21 cellular contexts compared by ENCODE assay signal in the genomic region with DNA sequence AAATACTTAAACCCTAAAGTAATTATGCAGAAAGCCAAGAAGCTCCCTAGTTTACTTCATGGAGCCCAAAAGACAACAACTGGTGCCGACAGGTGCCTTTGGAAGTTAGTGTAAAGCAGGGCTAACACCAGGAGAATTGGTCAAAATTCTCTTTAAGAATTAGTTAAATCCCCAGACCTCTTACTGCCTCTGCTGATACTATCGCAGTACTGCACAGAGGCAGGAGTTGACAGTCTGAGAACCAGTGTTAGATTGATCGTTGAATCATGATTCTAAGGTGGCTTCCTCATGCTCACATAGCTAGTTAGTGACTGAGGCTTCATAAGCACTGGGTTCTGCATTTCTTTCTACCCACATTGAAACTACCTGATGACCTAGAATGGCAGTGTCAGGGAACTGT. TPM values are rescaled to one million over a fixed set of nuclear protein-coding genes. Genes with fewer than 3 reads are reported as not detected.
DNase-seq lines count a peak whose midpoint lies in the region; ATAC-seq and TF ChIP-seq lines count a peak whose summit lies in the region.
"Had no signal": no experiment of that assay in that cellular context is flagged by ENCODE, and none has a peak within 500 bp of the region (broad histone marks: within the 10 kb centered on the region; RNA-seq: fewer than 3 reads in every experiment).

No MANE protein-coding gene starts in this region.

- BruUV-seq in HCT116 (replicated peaks; lab: Mats Ljungman, UMichigan), result no TSS peak

- H3K27ac ChIP-seq in HCT116 (ENCODE audit: low read depth, low read length) (no peak overlapping the region), neural progenitor cell (no peak overlapping the region)
- H3K27ac ChIP-seq: ascending aorta, KMS-11, psoas muscle, tibial artery had no signal

- H3K9me3 Mint-ChIP-seq in neural progenitor cell, result peaks cover 16% of the 10 kb centered on the region

- no peaks in the 10 kb centered on the region for H3K4me1 ChIP-seq in HCT116 (ENCODE audit: control insufficient read depth in 1 of 2, insufficient read depth in 2 of 2, low read length in 2 of 2)
- peaks cover 39% of the 10 kb centered on the region for H3K4me1 ChIP-seq in neural progenitor cell
- H3K4me1 ChIP-seq: ascending aorta, psoas muscle, tibial artery had no signal

- peaks cover 8% of the 10 kb centered on the region for H3K36me3 Mint-ChIP-seq in neural progenitor cell
- H3K36me3 Mint-ChIP-seq: immature natural killer cell, natural killer cell had no signal

- no peak overlapping the region for H3K27ac Mint-ChIP-seq in neural progenitor cell
- H3K27ac Mint-ChIP-seq: HFFc6, immature natural killer cell, natural killer cell had no signal

- H3K36me3 ChIP-seq in HCT116 (ENCODE audit: control insufficient read depth in 1 of 2, insufficient read depth in 2 of 2, low read length in 2 of 2) (no peaks in the 10 kb centered on the region), neural progenitor cell (no peaks in the 10 kb centered on the region)
- H3K36me3 ChIP-seq: ascending aorta, tibial artery had no signal

- RAD21 ChIA-PET in HCT116 (lab: Charles Lee; ENCODE audit: low non-redundant PET in 1 of 2, low total read pairs in 2 of 2, uncharacterized antibody in 2 of 2, unreplicated experiment in 2 of 2), result no interaction called here

- TF ChIP-seq POLR2A in HCT116 (IDR thresholded peaks at IDR 0.05; ENCODE audit: borderline replicate concordance, extremely low read depth, insufficient read depth, insufficient read length), result no peak

- CTCF ChIA-PET in HCT116 (lab: Charles Lee), result no interaction called here
- CTCF ChIA-PET in GM10248 (lab: Yijun Ruan, JAX), result no interaction called here

- H3K4me2 ChIP-seq in HCT116 (ENCODE audit: low read length) (no peak overlapping the region), neural progenitor cell (peak overlapping the region; percentile 69)
- H3K4me2 ChIP-seq: KMS-11 had no signal

- no peaks in the 10 kb centered on the region for H3K9me2 ChIP-seq in HCT116 (ENCODE audit: insufficient read depth)

- intact Hi-C loops in HCT116 (cut with micrococcal nuclease), result no loop called here

- DNase-seq in HCT116 (ENCODE audit: low read depth, low spot score) (no peak), NCI-H69 (lab: John Stamatoyannopoulos, UW) (peak; percentile 11), epithelial cell of esophagus (ENCODE audit: low read depth) (no peak), neural progenitor cell (ENCODE audit: low spot score) (peak; percentile 38), NCI-H128 (lab: John Stamatoyannopoulos, UW; ENCODE audit: unreplicated experiment) (no peak), GM10248 (ENCODE audit: extremely low spot score) (no peak)
- no peak for DNase-seq in stimulated activated CD4-positive, alpha-beta T cell treated with anti-CD3 and anti-CD28 coated beads, Interleukin-2, amount 100 ng/mL, for 48 hours
- DNase-seq: activated CD4-positive, alpha-beta T cell treated with anti-CD3 and anti-CD28 coated beads, Interleukin-2, amount 50 U/mL, for 4 hours; activated naive CD4-positive, alpha-beta T cell treated with Interleukin-2 at 50 U/mL for 16 hours; HFFc6; immature natural killer cell; natural killer cell; NCI-H1092; NCI-H2171; psoas muscle; stimulated activated naive CD4-positive, alpha-beta T cell; SW 1271; tibial artery had no signal

- TF ChIP-seq CTCF in HCT116 (IDR thresholded peaks at IDR 0.05 in 2 of 3, conservative IDR thresholded peaks at IDR 0.05 in 1 of 3; ENCODE audit: borderline replicate concordance in 1 of 3, insufficient read depth in 1 of 3, low read depth in 2 of 3, low read length in 2 of 3) (peak in 2 of 3 experiments; percentile 12 to 20; a peak in 1 of 6 replicates), epithelial cell of esophagus (IDR thresholded peaks at IDR 0.05; ENCODE audit: insufficient read depth, low read depth, low read length, missing control alignments) (peak; percentile 15), neural progenitor cell (IDR thresholded peaks at IDR 0.05) (peak; percentile 36), GM10248 (IDR thresholded peaks at IDR 0.05; ENCODE audit: control extremely low read depth, extremely low read depth, low read depth, missing control alignments) (no peak)

- TF ChIP-seq RAD21 in HCT116 (IDR thresholded peaks at IDR 0.05; ENCODE audit: low read depth), result no peak

- H3F3A ChIP-seq in neural progenitor cell (ENCODE audit: low read depth), result peaks cover 34% of the 10 kb centered on the region

- POLR2A ChIA-PET in HCT116 (lab: Charles Lee), result no interaction called here
- POLR2A ChIA-PET in GM10248 (lab: Yijun Ruan, JAX), result no interaction called here

- H3K27me3 ChIP-seq in HCT116 (ENCODE audit: insufficient read depth, low read length), result no peaks in the 10 kb centered on the region
- H3K27me3 ChIP-seq in neural progenitor cell, result no peaks in the 10 kb centered on the region
- H3K27me3 ChIP-seq: ascending aorta, tibial artery had no signal

- H2AFZ ChIP-seq in HCT116 (ENCODE audit: low read depth, low read length, poor library complexity, severe bottlenecking) (no peak overlapping the region), neural progenitor cell (replicated peaks) (no peak overlapping the region)

- peaks cover 3% of the 10 kb centered on the region for H3K27me3 Mint-ChIP-seq in neural progenitor cell (ENCODE audit: insufficient read depth, low read depth)

- no peak overlapping the region for H3K9ac ChIP-seq in HCT116 (ENCODE audit: low read length)
- no peak overlapping the region for H3K9ac ChIP-seq in neural progenitor cell
- H3K9ac ChIP-seq: KMS-11 had no signal

- H3K79me2 ChIP-seq in HCT116 (ENCODE audit: insufficient read depth, low read length) (no peaks in the 10 kb centered on the region), neural progenitor cell (ENCODE audit: low read depth) (peaks cover 27% of the 10 kb centered on the region)

- H3K4me1 Mint-ChIP-seq in neural progenitor cell, result peaks cover 44% of the 10 kb centered on the region
- H3K4me1 Mint-ChIP-seq: immature natural killer cell, natural killer cell had no signal

- no peak overlapping the region for H3K4me3 ChIP-seq in HCT116 (replicated peaks in 1 of 2; ENCODE audit: low read depth in 1 of 2, low read length in 2 of 2)
- H3K4me3 ChIP-seq in epithelial cell of esophagus (ENCODE audit: low read length), result no peak overlapping the region
- H3K4me3 ChIP-seq in neural progenitor cell, result no peak overlapping the region
- H3K4me3 ChIP-seq: ascending aorta, psoas muscle, tibial artery had no signal

- H3K9me3 ChIP-seq in HCT116 (ENCODE audit: control insufficient read depth in 1 of 2, insufficient read depth in 1 of 2, low read depth in 1 of 2, low read length in 2 of 2) (no peaks in the 10 kb centered on the region), neural progenitor cell (ENCODE audit: low read depth) (no peaks in the 10 kb centered on the region)
- H3K9me3 ChIP-seq: ascending aorta, psoas muscle had no signal

- no peak overlapping the region for H3K4me3 Mint-ChIP-seq in neural progenitor cell
- H3K4me3 Mint-ChIP-seq: HFFc6, immature natural killer cell, natural killer cell had no signal

- ATAC-seq in HCT116, result no peak
- ATAC-seq: natural killer cell, psoas muscle had no signal

- H4K20me1 ChIP-seq in HCT116 (ENCODE audit: insufficient read depth) (no peaks in the 10 kb centered on the region), neural progenitor cell (ENCODE audit: low read depth) (peaks cover 24% of the 10 kb centered on the region)

TF ChIP-seq in HCT116, 20 proteins besides CTCF, POLR2A, EP300 and RAD21 (continues in another document):
- no peak for TF ChIP-seq SIN3A (IDR thresholded peaks at IDR 0.05; ENCODE audit: low read depth)
- TF ChIP-seq EZH2phosphoT487 (IDR thresholded peaks at IDR 0.05; ENCODE audit: borderline replicate concordance), result no peak
- TF ChIP-seq, protein P1, sequence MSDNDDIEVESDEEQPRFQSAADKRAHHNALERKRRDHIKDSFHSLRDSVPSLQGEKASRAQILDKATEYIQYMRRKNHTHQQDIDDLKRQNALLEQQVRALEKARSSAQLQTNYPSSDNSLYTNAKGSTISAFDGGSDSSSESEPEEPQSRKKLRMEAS (IDR thresholded peaks at IDR 0.05), result no peak
- TF ChIP-seq POLR2AphosphoS5 (IDR thresholded peaks at IDR 0.05; ENCODE audit: low read depth, low read length), result no peak
- no peak for TF ChIP-seq FOSL1 (IDR thresholded peaks at IDR 0.05; ENCODE audit: low read depth)
- TF ChIP-seq ZNF274 (IDR thresholded peaks at IDR 0.05; ENCODE audit: low read depth, low read length), result no peak
- TF ChIP-seq SP1 (IDR thresholded peaks at IDR 0.05; ENCODE audit: low read depth), result no peak
- TF ChIP-seq EGR1 (IDR thresholded peaks at IDR 0.05; ENCODE audit: low read depth), result no peak
- TF ChIP-seq CEBPB (IDR thresholded peaks at IDR 0.05; ENCODE audit: low read depth), result no peak
- no peak for TF ChIP-seq SRF (IDR thresholded peaks at IDR 0.05; ENCODE audit: low read depth)
- no peak for TF ChIP-seq ZFX (IDR thresholded peaks at IDR 0.05)
- TF ChIP-seq YY1 (IDR thresholded peaks at IDR 0.05; ENCODE audit: extremely low read depth, insufficient replicate concordance, low read depth, low read length), result no peak
- TF ChIP-seq, protein P2, sequence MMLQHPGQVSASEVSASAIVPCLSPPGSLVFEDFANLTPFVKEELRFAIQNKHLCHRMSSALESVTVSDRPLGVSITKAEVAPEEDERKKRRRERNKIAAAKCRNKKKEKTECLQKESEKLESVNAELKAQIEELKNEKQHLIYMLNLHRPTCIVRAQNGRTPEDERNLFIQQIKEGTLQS (IDR thresholded peaks at IDR 0.05), result no peak
- no peak for TF ChIP-seq CBX3 (IDR thresholded peaks at IDR 0.05; ENCODE audit: low read depth)

RNA-seq across cellular contexts. Expression of a gene that starts 40.4 kb away (rescaled TPM):
- 0.30 TPM for total RNA-seq in HCT116 (2021; ENCODE audit: unreplicated experiment)
- 0.04 and 0.05 TPM in 2 replicates for polyA plus RNA-seq in HCT116 (2012)
- total RNA-seq in neural progenitor cell (ENCODE audit: low replicate concordance), result 5.8 and 8.9 TPM in 2 replicates
- total RNA-seq: HFFc6, lung microvascular endothelial cell had no signal
- polyA plus RNA-seq: immature natural killer cell had no signal

Comparison
In these comparisons a context has a peak if more than half of its experiments do, and no peak if none do; other contexts are left out.
1. DNase-seq: peak in NCI-H69 (single experiment) and neural progenitor cell (single experiment); none in HCT116 (single experiment), epithelial cell of esophagus (single experiment), NCI-H128 (single experiment), stimulated activated CD4-positive, alpha-beta T cell treated with anti-CD3 and anti-CD28 coated beads, Interleukin-2, amount 100 ng/mL, for 48 hours (0 of 2) and GM10248 (single experiment).